ENCODE assay signal across 8 cellular contexts in the genomic region with DNA sequence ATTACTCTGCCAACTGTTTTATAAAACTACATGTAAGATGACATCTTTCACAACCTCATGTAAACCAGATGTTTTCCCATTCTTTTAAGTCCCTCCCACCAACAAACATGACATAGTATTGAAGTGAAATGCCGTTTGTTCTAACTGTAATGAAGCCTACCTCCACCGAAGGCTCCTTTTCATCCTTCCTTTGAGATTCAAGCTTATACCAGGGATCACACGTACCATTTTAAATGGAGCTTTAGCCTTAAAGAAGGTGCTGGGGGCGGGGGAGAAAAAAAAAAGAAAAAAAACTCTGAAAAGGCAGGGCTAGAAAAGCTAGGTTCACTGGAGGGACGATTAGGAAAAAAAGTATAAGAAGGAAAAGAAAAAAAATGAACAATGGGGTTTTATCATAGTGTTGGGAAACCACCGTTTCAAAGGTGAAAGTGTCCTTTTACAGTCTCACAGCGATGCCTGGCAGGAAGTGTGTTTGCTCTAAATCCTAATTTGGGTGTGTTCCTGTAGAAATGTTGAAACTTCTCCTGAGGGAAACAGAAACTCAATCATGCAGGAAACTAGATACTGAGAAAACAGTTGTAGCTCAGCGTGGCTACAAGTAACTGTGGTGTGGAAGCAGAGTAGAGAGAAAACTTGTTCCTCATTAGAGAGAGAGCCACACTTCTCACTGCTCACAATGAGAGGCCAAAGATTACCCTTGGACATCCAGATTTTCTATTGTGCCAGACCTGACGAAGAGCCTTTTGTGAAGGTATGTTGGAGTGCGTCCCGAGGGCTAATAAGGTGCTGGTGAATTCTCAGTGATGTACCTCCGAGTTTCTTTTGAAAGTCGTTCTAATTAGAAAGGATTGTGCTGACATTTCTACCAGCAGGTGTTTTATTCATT. TPM values are rescaled to one million over a fixed set of nuclear protein-coding genes. Genes with fewer than 3 reads are reported as not detected.
A peak's percentile ranks its signal among the peaks of the same experiment; 100 is the strongest.
DNase-seq lines count a peak whose midpoint lies in the region; ATAC-seq and TF ChIP-seq lines count a peak whose summit lies in the region.

No MANE protein-coding gene starts in this region.

- H3K4me1 Mint-ChIP-seq in T-cell: peaks cover 22 to 34% (median 24%) of the 10 kb centered on the region in 3 donors
- peaks cover 53% of the 10 kb centered on the region for H3K4me1 Mint-ChIP-seq in stimulated activated naive CD8-positive, alpha-beta T cell treated with anti-CD3 and anti-CD28 coated beads, Interleukin-15, amount 100 ng/mL, for 72 hours

- H3K27me3 ChIP-seq in GM06990 (replicated peaks; ENCODE audit: control insufficient read depth, insufficient read depth, low read length) (no peaks in the 10 kb centered on the region), mesenchymal stem cell (ENCODE audit: control insufficient read depth in 1 of 2, insufficient read depth in 1 of 2, low read length in 2 of 2) (no peaks in the 10 kb centered on the region)

- H2AFZ ChIP-seq in mesenchymal stem cell (ENCODE audit: low read depth, low read length): no peak overlapping the region

- H3K4me2 ChIP-seq in mesenchymal stem cell (ENCODE audit: low read length, poor library complexity, severe bottlenecking): peak overlapping the region; percentile 36

- H3K9me3 ChIP-seq in mesenchymal stem cell (ENCODE audit: control insufficient read depth, low read length): no peaks in the 10 kb centered on the region

- H4K8ac ChIP-seq in mesenchymal stem cell (ENCODE audit: low read length): no peak overlapping the region

- POLR2A ChIA-PET in T-cell (lab: Charles Lee): interaction anchor here in 1 of 2 donors (0.6 kb wide), 2 partner anchors 130 to 525 kb away, joined by 4 to 5 read pairs; no protein-coding TSS in a partner anchor

- no peak for TF ChIP-seq CTCF in GM06990 (IDR thresholded peaks at IDR 0.05; ENCODE audit: insufficient read depth, low read length, poor library complexity, severe bottlenecking)

- H2BK5ac ChIP-seq in mesenchymal stem cell (ENCODE audit: low read depth, low read length, poor library complexity, severe bottlenecking): no peak overlapping the region

- H3K27me3 Mint-ChIP-seq in T-cell: no peaks in the 10 kb centered on the region
- H3K27me3 Mint-ChIP-seq in stimulated activated naive CD8-positive, alpha-beta T cell treated with anti-CD3 and anti-CD28 coated beads, Interleukin-15, amount 100 ng/mL, for 72 hours: no peaks in the 10 kb centered on the region

- H2BK120ac ChIP-seq in mesenchymal stem cell (ENCODE audit: low read depth, low read length): no peak overlapping the region

- H3K4me3 ChIP-seq in GM06990 (replicated peaks; ENCODE audit: low read depth, low read length) (peak overlapping the region; percentile 63), mesenchymal stem cell (ENCODE audit: insufficient read depth in 1 of 2, low read depth in 1 of 2, low read length in 2 of 2) (peak overlapping the region in 1 of 2 experiments; percentile 73)

- peak overlapping the region; percentile 77 to 86 for H3K27ac Mint-ChIP-seq in T-cell
- peak overlapping the region; percentile 93 for H3K27ac Mint-ChIP-seq in stimulated activated naive CD8-positive, alpha-beta T cell treated with anti-CD3 and anti-CD28 coated beads, Interleukin-15, amount 100 ng/mL, for 72 hours

- CTCF ChIA-PET in T-cell (lab: Charles Lee): interaction anchor here (0.6 to 1.5 kb wide), 8 partner anchors 14 to 138 kb away, joined by 3 to 13 read pairs (median 4); partner anchors contain the start of genes HINT3 (in 1 of the 2) and NCOA7 (in 1 of the 2)

- peak overlapping the region in 1 of 2 experiments; percentile 38 for H2BK12ac ChIP-seq in mesenchymal stem cell (ENCODE audit: low read length in 2 of 2)

- H3K9me3 Mint-ChIP-seq in T-cell: no peaks in the 10 kb centered on the region
- no peaks in the 10 kb centered on the region for H3K9me3 Mint-ChIP-seq in stimulated activated naive CD8-positive, alpha-beta T cell treated with anti-CD3 and anti-CD28 coated beads, Interleukin-15, amount 100 ng/mL, for 72 hours

- WGBS in mesenchymal stem cell: 71% methylated on average over 12 of the region's 13 CpGs

- peak overlapping the region; percentile 92 for H3K9ac ChIP-seq in mesenchymal stem cell (ENCODE audit: low read length)

- H3K14ac ChIP-seq in mesenchymal stem cell (ENCODE audit: low read length in 2 of 2): no peak overlapping the region

- H4K91ac ChIP-seq in mesenchymal stem cell (ENCODE audit: low read length): no peak overlapping the region

- H3K36me3 ChIP-seq in GM06990 (ENCODE audit: control insufficient read depth, insufficient read depth, low read length): peaks cover 3% of the 10 kb centered on the region; the same call in 1 of the 2 replicates
- peaks cover 10 to 56% of the 10 kb centered on the region in 2 experiments for H3K36me3 ChIP-seq in mesenchymal stem cell (ENCODE audit: control insufficient read depth in 1 of 2, insufficient read depth in 2 of 2, low read depth in 1 of 2, low read length in 2 of 2)

- H3K4me3 Mint-ChIP-seq in T-cell: peak overlapping the region; percentile 58 to 68 (median 62)
- peak overlapping the region; percentile 76 to 90 for H3K4me3 Mint-ChIP-seq in stimulated activated naive CD8-positive, alpha-beta T cell treated with anti-CD3 and anti-CD28 coated beads, Interleukin-15, amount 100 ng/mL, for 72 hours

- DNase-seq in GM06990 (ENCODE audit: extremely low read depth, insufficient read length) (peak; percentile 73), HuH-7 (ENCODE audit: low spot score) (peak; percentile 35), T-cell (peak in 27 of 34 experiments; percentile 5 to 49 (median 29)), mesenchymal stem cell (peak; percentile 96), DMS79 treated with DMSO at 0.1 percent for 48 hours (lab: John Stamatoyannopoulos, UW) (no peak)
- DNase-seq in stimulated activated naive CD8-positive, alpha-beta T cell treated with anti-CD3 and anti-CD28 coated beads, Interleukin-15, amount 100 ng/mL, for 72 hours: peak; percentile 50 to 62

- ATAC-seq in GM21529 (IDR thresholded peaks at IDR 0.05; ENCODE audit: unreplicated experiment) (peak; percentile 97), T-cell (replicated peaks in 1 of 4) (peak; percentile 73 to 98 (median 84))
- ATAC-seq in stimulated activated naive CD8-positive, alpha-beta T cell treated with anti-CD3 and anti-CD28 coated beads, Interleukin-15, amount 100 ng/mL, for 72 hours: peak; percentile 95

- no peak overlapping the region for H2BK15ac ChIP-seq in mesenchymal stem cell (ENCODE audit: low read depth, poor library complexity, severe bottlenecking)

- no peak overlapping the region for H2AK5ac ChIP-seq in mesenchymal stem cell (ENCODE audit: low read length, severe bottlenecking)

- H3K4me1 ChIP-seq in mesenchymal stem cell (ENCODE audit: control insufficient read depth, insufficient read depth, low read depth, low read length): no peaks in the 10 kb centered on the region

- peaks cover 45% of the 10 kb centered on the region for H3K36me3 Mint-ChIP-seq in T-cell

- H3K23ac ChIP-seq in mesenchymal stem cell (ENCODE audit: low read length in 2 of 2): no peak overlapping the region

- no peak overlapping the region for H3K4ac ChIP-seq in mesenchymal stem cell (ENCODE audit: low read depth in 1 of 2, low read length in 2 of 2)

- no peaks in the 10 kb centered on the region for H3K79me1 ChIP-seq in mesenchymal stem cell (replicated peaks; ENCODE audit: low read length, poor library complexity, severe bottlenecking)

- H3K27ac ChIP-seq in cingulate gyrus (ENCODE audit: low read depth, low read length) (peak overlapping the region; percentile 16), mesenchymal stem cell (ENCODE audit: low read length, poor library complexity, severe bottlenecking) (peak overlapping the region; percentile 41)

- H3K18ac ChIP-seq in mesenchymal stem cell (ENCODE audit: low read depth in 1 of 2, low read length in 2 of 2): peak overlapping the region; percentile 13 to 64

RNA-seq across cellular contexts. Expression of gene HINT3, which starts 37.6 kb away (rescaled TPM):
- total RNA-seq in T-cell: 10 to 100 TPM in 3 of 5 donors, 1 to 10 TPM in 2; 8.5 to 11.7 (median 10.5) TPM
- polyA plus RNA-seq in mesenchymal stem cell (2013, experiment 1 of 2): 11.7 TPM
- polyA plus RNA-seq in mesenchymal stem cell (2013, experiment 2 of 2): 11.6 TPM
